19 cellular contexts compared by ENCODE assay signal in the genomic region with DNA sequence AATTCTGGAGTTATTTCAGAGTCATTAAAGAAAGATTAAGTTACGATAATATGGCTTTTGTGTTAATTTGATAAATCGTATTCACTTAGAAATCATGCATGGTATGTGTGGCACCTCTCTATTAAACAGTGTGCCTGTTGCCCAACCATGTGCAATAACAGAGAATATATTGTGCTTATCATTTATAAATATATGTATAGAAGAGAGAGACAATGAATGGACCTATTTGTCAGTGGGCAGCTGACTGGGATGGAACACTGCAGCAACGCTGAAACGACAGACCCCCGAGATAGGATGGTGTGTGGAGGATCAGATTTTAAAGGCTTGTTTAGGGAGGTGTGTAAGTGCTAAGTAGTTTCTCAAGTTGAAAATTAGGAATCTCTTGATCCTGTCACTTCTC.
DNase-seq lines count a peak whose midpoint lies in the region; ATAC-seq, FAIRE-seq and TF ChIP-seq lines count a peak whose summit lies in the region.
"Had no signal": no experiment of that assay in that cellular context is flagged by ENCODE, and none has a peak within 500 bp of the region (broad histone marks: within the 10 kb centered on the region; RNA-seq: fewer than 3 reads in every experiment).

No MANE protein-coding gene starts in this region.

- H3K79me1 ChIP-seq in neuronal stem cell (ENCODE audit: low read depth, low read length): peaks cover 2% of the 10 kb centered on the region

- peaks cover 28% of the 10 kb centered on the region for H3K79me2 ChIP-seq in astrocyte (ENCODE audit: insufficient read depth, low read length)

- H3K4me2 ChIP-seq in astrocyte (ENCODE audit: low read length) (peak overlapping the region; percentile 62), neuronal stem cell (ENCODE audit: insufficient read depth, low read length, poor library complexity, severe bottlenecking) (no peak overlapping the region)
- H3K4me2 ChIP-seq: GM23338 had no signal

- H3K36me3 Mint-ChIP-seq in astrocyte (ENCODE audit: low read depth, unreplicated experiment) (peaks cover under 1% of the 10 kb centered on the region), nephron (ENCODE audit: low read depth) (peaks cover 10% of the 10 kb centered on the region), type B pancreatic cell (peaks cover 8% of the 10 kb centered on the region)
- H3K36me3 Mint-ChIP-seq in activated CD8-positive, alpha-beta T cell treated with anti-CD3 and anti-CD28 coated beads, Interleukin-2, amount 10 ng/mL, durations not matched to agents 7 days and 5 days (ENCODE audit: low read depth): no peaks in the 10 kb centered on the region
- H3K36me3 Mint-ChIP-seq: CD4-positive, CD25-positive, alpha-beta regulatory T cell had no signal

- TF ChIP-seq CTCF in HEK293 (tag by site-specific recombination; IDR thresholded peaks at IDR 0.05) (no peak), astrocyte (IDR thresholded peaks at IDR 0.05; ENCODE audit: insufficient read depth, low read depth, low read length) (no peak), nephron (IDR thresholded peaks at IDR 0.05; ENCODE audit: unreplicated experiment in 3 of 3) (no peak), type B pancreatic cell (conservative IDR thresholded peaks at IDR 0.05) (no peak)

- H3K14ac ChIP-seq in neuronal stem cell (ENCODE audit: low read length): no peak overlapping the region

- no peak overlapping the region for H4K91ac ChIP-seq in neuronal stem cell (ENCODE audit: low read depth, low read length, poor library complexity)

- H3K9ac ChIP-seq in astrocyte (ENCODE audit: low read length): no peak overlapping the region
- H3K9ac ChIP-seq in neuronal stem cell (ENCODE audit: low read depth, low read length, poor library complexity): no peak overlapping the region

- peaks cover 20% of the 10 kb centered on the region for H3K4me1 ChIP-seq in HEK293 (ENCODE audit: control insufficient read depth, insufficient read depth, low read length)
- H3K4me1 ChIP-seq in astrocyte (ENCODE audit: insufficient read depth, low read length): peaks cover 51% of the 10 kb centered on the region
- H3K4me1 ChIP-seq in neuronal stem cell (ENCODE audit: control insufficient read depth in 2 of 2, insufficient read depth in 1 of 2, low read depth in 1 of 2, low read length in 2 of 2): peaks cover 0 to 9% of the 10 kb centered on the region in 2 donors

- H3K36me3 ChIP-seq in HEK293 (ENCODE audit: control insufficient read depth in 2 of 2, insufficient read depth in 1 of 2, low read length in 2 of 2) (no peaks in the 10 kb centered on the region), astrocyte (ENCODE audit: insufficient read depth, low read length) (no peaks in the 10 kb centered on the region), neuronal stem cell (replicated peaks in 1 of 2; ENCODE audit: control insufficient read depth in 2 of 2, insufficient read depth in 2 of 2, low read length in 2 of 2) (no peaks in the 10 kb centered on the region)

- CTCF ChIA-PET in HEK293 (lab: Yijun Ruan, JAX): no interaction called here
- CTCF ChIA-PET in activated CD8-positive, alpha-beta T cell treated with anti-CD3 and anti-CD28 coated beads, Interleukin-2, amount 10 ng/mL, durations not matched to agents 7 days and 5 days (lab: Charles Lee): no interaction called here

- WGBS in neuronal stem cell (ENCODE audit: extremely low coverage in 2 of 2, insufficient read length in 2 of 2, insufficient replicate concordance in 1 of 2), 2 donors: no CpG with 5 or more reads among the region's 5 CpGs

- H3K27ac Mint-ChIP-seq in astrocyte (ENCODE audit: unreplicated experiment) (peak overlapping the region; percentile 10), nephron (peak overlapping the region; percentile 7 to 12 (median 12)), type B pancreatic cell (peak overlapping the region; percentile 2)
- no peak overlapping the region for H3K27ac Mint-ChIP-seq in stimulated activated naive CD8-positive, alpha-beta T cell treated with anti-CD3 and anti-CD28 coated beads, Interleukin-15, amount 100 ng/mL, for 72 hours
- no peak overlapping the region for H3K27ac Mint-ChIP-seq in activated CD8-positive, alpha-beta T cell treated with anti-CD3 and anti-CD28 coated beads, Interleukin-2, amount 10 ng/mL, durations not matched to agents 7 days and 5 days
- H3K27ac Mint-ChIP-seq: CD4-positive, CD25-positive, alpha-beta regulatory T cell; GM23338 had no signal

- H4K20me1 ChIP-seq in astrocyte (ENCODE audit: insufficient read depth, low read length): no peaks in the 10 kb centered on the region

- DNase-seq in astrocyte (ENCODE audit: low read depth) (no peak), type B pancreatic cell (ENCODE audit: extremely low spot score, unreplicated experiment) (no peak), neuronal stem cell (ENCODE audit: low spot score) (no peak)
- no peak for DNase-seq in stimulated activated naive CD8-positive, alpha-beta T cell treated with anti-CD3 and anti-CD28 coated beads, Interleukin-15, amount 100 ng/mL, for 72 hours
- DNase-seq in activated CD8-positive, alpha-beta T cell treated with anti-CD3 and anti-CD28 coated beads, Interleukin-2, amount 10 ng/mL, durations not matched to agents 7 days and 5 days: no peak
- DNase-seq: Caco-2; CD4-positive, CD25-positive, alpha-beta regulatory T cell; MV-4-11; NCI-H1694 treated with DMSO at 0.1 percent for 48 hours; NCI-H510A treated with DMSO at 0.1 percent for 48 hours; NCI-H774; SHP77 treated with DMSO at 0.1 percent for 48 hours had no signal

- H4K8ac ChIP-seq in neuronal stem cell (ENCODE audit: low read depth, low read length): no peak overlapping the region

- H2BK12ac ChIP-seq in neuronal stem cell (ENCODE audit: low read length): no peak overlapping the region

- H3K4me3 ChIP-seq in HEK293 (ENCODE audit: low read depth, low read length) (no peak overlapping the region), astrocyte (ENCODE audit: insufficient read depth, low read depth, low read length) (no peak overlapping the region), neuronal stem cell (ENCODE audit: low read length in 2 of 2) (no peak overlapping the region)
- H3K4me3 ChIP-seq: GM12878, GM23338, K562 had no signal

- no peaks in the 10 kb centered on the region for H3K27me3 ChIP-seq in astrocyte (ENCODE audit: insufficient read depth, low read length)
- H3K27me3 ChIP-seq in neuronal stem cell (ENCODE audit: control insufficient read depth in 3 of 3, insufficient read depth in 3 of 3, low read depth in 1 of 3, low read length in 3 of 3): no peaks in the 10 kb centered on the region

- no peak overlapping the region for H3K18ac ChIP-seq in neuronal stem cell (ENCODE audit: low read length)

- no peak for FAIRE-seq in astrocyte (lab: Jason Lieb, UNC)
- FAIRE-seq: GM12878, K562 had no signal

- H3K9me3 ChIP-seq in HEK293 (ENCODE audit: control insufficient read depth, insufficient read depth, low read depth, low read length) (no peaks in the 10 kb centered on the region), astrocyte (ENCODE audit: insufficient read depth, low read depth, low read length) (no peaks in the 10 kb centered on the region), neuronal stem cell (replicated peaks in 1 of 2; ENCODE audit: control insufficient read depth in 2 of 2, insufficient read depth in 1 of 2, low read depth in 1 of 2, low read length in 2 of 2) (peaks cover 0 to 6% of the 10 kb centered on the region in 2 donors)
- H3K9me3 ChIP-seq: Caco-2 had no signal

- H2BK15ac ChIP-seq in neuronal stem cell (ENCODE audit: low read length): no peak overlapping the region

- H2AFZ ChIP-seq in astrocyte (ENCODE audit: low read depth, low read length) (no peak overlapping the region), neuronal stem cell (ENCODE audit: low read length) (no peak overlapping the region)
- H2AFZ ChIP-seq: GM23338 had no signal

- no peak overlapping the region for H3K23ac ChIP-seq in neuronal stem cell (ENCODE audit: low read depth, low read length, poor library complexity)

- H3K4me1 Mint-ChIP-seq in astrocyte (ENCODE audit: low read depth, unreplicated experiment): peaks cover 47% of the 10 kb centered on the region
- peaks cover 32% of the 10 kb centered on the region for H3K4me1 Mint-ChIP-seq in nephron
- peaks cover 34% of the 10 kb centered on the region for H3K4me1 Mint-ChIP-seq in type B pancreatic cell (ENCODE audit: unreplicated experiment)
- no peaks in the 10 kb centered on the region for H3K4me1 Mint-ChIP-seq in stimulated activated naive CD8-positive, alpha-beta T cell treated with anti-CD3 and anti-CD28 coated beads, Interleukin-15, amount 100 ng/mL, for 72 hours
- H3K4me1 Mint-ChIP-seq in activated CD8-positive, alpha-beta T cell treated with anti-CD3 and anti-CD28 coated beads, Interleukin-2, amount 10 ng/mL, durations not matched to agents 7 days and 5 days (ENCODE audit: low read depth): no peaks in the 10 kb centered on the region

- ATAC-seq in stimulated activated naive CD8-positive, alpha-beta T cell treated with anti-CD3 and anti-CD28 coated beads, Interleukin-15, amount 100 ng/mL, for 72 hours: no peak
- no peak for ATAC-seq in activated CD8-positive, alpha-beta T cell treated with anti-CD3 and anti-CD28 coated beads, Interleukin-2, amount 10 ng/mL, durations not matched to agents 7 days and 5 days
- ATAC-seq: GM23338, HCT116, K562, SK-N-SH treated with all-trans-retinoic acid at 6 μM for 48 hours had no signal

- no peaks in the 10 kb centered on the region for H3K27me3 Mint-ChIP-seq in astrocyte (ENCODE audit: low read depth, unreplicated experiment)
- H3K27me3 Mint-ChIP-seq in nephron (ENCODE audit: low read depth): no peaks in the 10 kb centered on the region
- H3K27me3 Mint-ChIP-seq in type B pancreatic cell: no peaks in the 10 kb centered on the region
- peaks cover 8% of the 10 kb centered on the region for H3K27me3 Mint-ChIP-seq in stimulated activated naive CD8-positive, alpha-beta T cell treated with anti-CD3 and anti-CD28 coated beads, Interleukin-15, amount 100 ng/mL, for 72 hours
- no peaks in the 10 kb centered on the region for H3K27me3 Mint-ChIP-seq in activated CD8-positive, alpha-beta T cell treated with anti-CD3 and anti-CD28 coated beads, Interleukin-2, amount 10 ng/mL, durations not matched to agents 7 days and 5 days (ENCODE audit: low read depth)

- no peak overlapping the region for H2BK5ac ChIP-seq in neuronal stem cell (ENCODE audit: low read length)

- no peaks in the 10 kb centered on the region for H3K9me3 Mint-ChIP-seq in astrocyte (ENCODE audit: unreplicated experiment)
- H3K9me3 Mint-ChIP-seq in nephron: no peaks in the 10 kb centered on the region
- H3K9me3 Mint-ChIP-seq in type B pancreatic cell: peaks cover 8% of the 10 kb centered on the region
- peaks cover 0 to 4% of the 10 kb centered on the region in 2 donors for H3K9me3 Mint-ChIP-seq in stimulated activated naive CD8-positive, alpha-beta T cell treated with anti-CD3 and anti-CD28 coated beads, Interleukin-15, amount 100 ng/mL, for 72 hours
- H3K9me3 Mint-ChIP-seq in activated CD8-positive, alpha-beta T cell treated with anti-CD3 and anti-CD28 coated beads, Interleukin-2, amount 10 ng/mL, durations not matched to agents 7 days and 5 days (ENCODE audit: insufficient read depth): no peaks in the 10 kb centered on the region
- H3K9me3 Mint-ChIP-seq: GM23338 had no signal

- H3K4me3 Mint-ChIP-seq in astrocyte (ENCODE audit: unreplicated experiment): no peak overlapping the region
- H3K4me3 Mint-ChIP-seq in nephron: no peak overlapping the region
- H3K4me3 Mint-ChIP-seq in type B pancreatic cell: no peak overlapping the region
- H3K4me3 Mint-ChIP-seq in stimulated activated naive CD8-positive, alpha-beta T cell treated with anti-CD3 and anti-CD28 coated beads, Interleukin-15, amount 100 ng/mL, for 72 hours: no peak overlapping the region
- H3K4me3 Mint-ChIP-seq in activated CD8-positive, alpha-beta T cell treated with anti-CD3 and anti-CD28 coated beads, Interleukin-2, amount 10 ng/mL, durations not matched to agents 7 days and 5 days: no peak overlapping the region
- H3K4me3 Mint-ChIP-seq: CD4-positive, CD25-positive, alpha-beta regulatory T cell; GM23338 had no signal

- no peak overlapping the region for H2AK5ac ChIP-seq in neuronal stem cell (ENCODE audit: low read depth, low read length)

- H3K4ac ChIP-seq in neuronal stem cell (ENCODE audit: low read length): no peak overlapping the region

- no peak overlapping the region for H2BK120ac ChIP-seq in neuronal stem cell (ENCODE audit: low read depth, low read length)

- no peak overlapping the region for H3K27ac ChIP-seq in HEK293 (ENCODE audit: extremely low read depth, low read depth, low read length)
- peak overlapping the region; percentile 76 for H3K27ac ChIP-seq in astrocyte (ENCODE audit: low read depth, low read length)
- H3K27ac ChIP-seq in neuronal stem cell (replicated peaks; ENCODE audit: low read length): no peak overlapping the region

- POLR2A ChIA-PET in HEK293 (lab: Yijun Ruan, JAX): no interaction called here
- POLR2A ChIA-PET in activated CD8-positive, alpha-beta T cell treated with anti-CD3 and anti-CD28 coated beads, Interleukin-2, amount 10 ng/mL, durations not matched to agents 7 days and 5 days (lab: Charles Lee): no interaction called here

Comparison
In these comparisons a context has a peak if more than half of its experiments do, and no peak if none do; other contexts are left out.
1. H3K27ac Mint-ChIP-seq: peak in astrocyte (single experiment), nephron (3 of 3) and type B pancreatic cell (single experiment); none in stimulated activated naive CD8-positive, alpha-beta T cell treated with anti-CD3 and anti-CD28 coated beads, Interleukin-15, amount 100 ng/mL, for 72 hours (0 of 2) and activated CD8-positive, alpha-beta T cell treated with anti-CD3 and anti-CD28 coated beads, Interleukin-2, amount 10 ng/mL, durations not matched to agents 7 days and 5 days (single experiment).